1 cellular context compared by ENCODE assay signal in the genomic region with DNA sequence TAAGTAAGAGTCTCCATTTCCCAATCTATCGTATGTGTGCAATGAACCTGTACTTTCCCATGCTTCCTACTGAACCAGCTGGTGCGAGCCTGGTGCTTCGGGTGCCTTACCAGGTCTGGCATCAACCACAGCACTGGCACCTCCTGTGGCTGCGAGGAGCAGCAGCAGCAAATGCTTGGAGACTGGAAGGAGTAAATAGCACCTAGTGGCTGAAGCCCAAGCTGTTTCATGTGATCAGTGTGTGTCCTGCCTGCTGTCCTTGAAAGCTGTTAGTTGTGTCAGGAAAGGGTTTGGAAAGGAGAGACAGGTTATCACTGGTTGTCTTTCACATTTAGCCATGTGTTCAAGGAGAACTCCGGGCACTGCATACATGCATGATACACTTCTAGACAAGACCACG.
TF ChIP-seq lines count a peak whose summit lies in the region.

No MANE protein-coding gene starts in this region.

TF ChIP-seq in HepG2, 621 proteins besides CTCF, POLR2A, EP300 and RAD21 (continued from another document and continues in another):
- TF ChIP-seq ZNF318 (CRISPR knock-in tag; IDR thresholded peaks at IDR 0.05) (no peak), ZNF800 (CRISPR knock-in tag; IDR thresholded peaks at IDR 0.05) (0 out of 2 replicates have a peak, but pooled peaks have one; percentile 62), ZNF652 (CRISPR knock-in tag; IDR thresholded peaks at IDR 0.05; ENCODE audit: borderline replicate concordance, low read depth) (peak; percentile 23; the same call in 1 of the 2 replicates), ZNF577 (CRISPR knock-in tag; IDR thresholded peaks at IDR 0.05; ENCODE audit: borderline replicate concordance, low read depth) (no peak), BCL6 (CRISPR knock-in tag; IDR thresholded peaks at IDR 0.05) (0 out of 2 replicates have a peak, but pooled peaks have one; percentile 36), ZNF839 (CRISPR knock-in tag; IDR thresholded peaks at IDR 0.05; ENCODE audit: borderline replicate concordance) (no peak), ZNF629 (CRISPR knock-in tag; conservative IDR thresholded peaks at IDR 0.05) (no peak), FOXO1 (CRISPR knock-in tag; IDR thresholded peaks at IDR 0.05) (peak; percentile 64; the same call in 1 of the 2 replicates), NCOA1 (CRISPR knock-in tag; IDR thresholded peaks at IDR 0.05) (no peak), ZMYM4 (CRISPR knock-in tag; IDR thresholded peaks at IDR 0.05) (peak; percentile 77), RBAK (CRISPR knock-in tag; IDR thresholded peaks at IDR 0.05) (no peak), SRSF9 (IDR thresholded peaks at IDR 0.05; ENCODE audit: borderline replicate concordance, insufficient read depth, low read depth, low read length, poor library complexity, severe bottlenecking) (no peak), MAFK (conservative IDR thresholded peaks at IDR 0.05 in 1 of 2, IDR thresholded peaks at IDR 0.05 in 1 of 2; ENCODE audit: low read length in 2 of 2) (no peak), GMEB1 (CRISPR knock-in tag; IDR thresholded peaks at IDR 0.05; ENCODE audit: borderline replicate concordance) (no peak), THAP9 (CRISPR knock-in tag; IDR thresholded peaks at IDR 0.05; ENCODE audit: borderline replicate concordance) (no peak), SRY (CRISPR knock-in tag; IDR thresholded peaks at IDR 0.05) (no peak), TBX3 (IDR thresholded peaks at IDR 0.05; ENCODE audit: borderline replicate concordance) (0 out of 2 replicates have a peak, but pooled peaks have one; percentile 29), ZNF33A (CRISPR knock-in tag; IDR thresholded peaks at IDR 0.05; ENCODE audit: borderline replicate concordance) (no peak), ZNF24 (IDR thresholded peaks at IDR 0.05) (no peak), ARID2 (CRISPR knock-in tag; IDR thresholded peaks at IDR 0.05; ENCODE audit: borderline replicate concordance) (no peak), FOXP4 (CRISPR knock-in tag; IDR thresholded peaks at IDR 0.05) (peak; percentile 46; the same call in 1 of the 2 replicates), KDM6A (CRISPR knock-in tag; IDR thresholded peaks at IDR 0.05; ENCODE audit: low read depth) (no peak), TFE3 (CRISPR knock-in tag; IDR thresholded peaks at IDR 0.05) (peak; percentile 46; the same call in 1 of the 2 replicates)
- TF ChIP-seq, protein P1, sequence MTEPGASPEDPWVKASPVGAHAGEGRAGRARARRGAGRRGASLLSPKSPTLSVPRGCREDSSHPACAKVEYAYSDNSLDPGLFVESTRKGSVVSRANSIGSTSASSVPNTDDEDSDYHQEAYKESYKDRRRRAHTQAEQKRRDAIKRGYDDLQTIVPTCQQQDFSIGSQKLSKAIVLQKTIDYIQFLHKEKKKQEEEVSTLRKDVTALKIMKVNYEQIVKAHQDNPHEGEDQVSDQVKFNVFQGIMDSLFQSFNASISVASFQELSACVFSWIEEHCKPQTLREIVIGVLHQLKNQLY (CRISPR knock-in tag; IDR thresholded peaks at IDR 0.05), result peak; percentile 98
- TF ChIP-seq, protein P2, sequence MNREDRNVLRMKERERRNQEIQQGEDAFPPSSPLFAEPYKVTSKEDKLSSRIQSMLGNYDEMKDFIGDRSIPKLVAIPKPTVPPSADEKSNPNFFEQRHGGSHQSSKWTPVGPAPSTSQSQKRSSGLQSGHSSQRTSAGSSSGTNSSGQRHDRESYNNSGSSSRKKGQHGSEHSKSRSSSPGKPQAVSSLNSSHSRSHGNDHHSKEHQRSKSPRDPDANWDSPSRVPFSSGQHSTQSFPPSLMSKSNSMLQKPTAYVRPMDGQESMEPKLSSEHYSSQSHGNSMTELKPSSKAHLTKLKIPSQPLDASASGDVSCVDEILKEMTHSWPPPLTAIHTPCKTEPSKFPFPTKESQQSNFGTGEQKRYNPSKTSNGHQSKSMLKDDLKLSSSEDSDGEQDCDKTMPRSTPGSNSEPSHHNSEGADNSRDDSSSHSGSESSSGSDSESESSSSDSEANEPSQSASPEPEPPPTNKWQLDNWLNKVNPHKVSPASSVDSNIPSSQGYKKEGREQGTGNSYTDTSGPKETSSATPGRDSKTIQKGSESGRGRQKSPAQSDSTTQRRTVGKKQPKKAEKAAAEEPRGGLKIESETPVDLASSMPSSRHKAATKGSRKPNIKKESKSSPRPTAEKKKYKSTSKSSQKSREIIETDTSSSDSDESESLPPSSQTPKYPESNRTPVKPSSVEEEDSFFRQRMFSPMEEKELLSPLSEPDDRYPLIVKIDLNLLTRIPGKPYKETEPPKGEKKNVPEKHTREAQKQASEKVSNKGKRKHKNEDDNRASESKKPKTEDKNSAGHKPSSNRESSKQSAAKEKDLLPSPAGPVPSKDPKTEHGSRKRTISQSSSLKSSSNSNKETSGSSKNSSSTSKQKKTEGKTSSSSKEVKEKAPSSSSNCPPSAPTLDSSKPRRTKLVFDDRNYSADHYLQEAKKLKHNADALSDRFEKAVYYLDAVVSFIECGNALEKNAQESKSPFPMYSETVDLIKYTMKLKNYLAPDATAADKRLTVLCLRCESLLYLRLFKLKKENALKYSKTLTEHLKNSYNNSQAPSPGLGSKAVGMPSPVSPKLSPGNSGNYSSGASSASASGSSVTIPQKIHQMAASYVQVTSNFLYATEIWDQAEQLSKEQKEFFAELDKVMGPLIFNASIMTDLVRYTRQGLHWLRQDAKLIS (CRISPR knock-in tag; IDR thresholded peaks at IDR 0.05), result no peak
